In genomic region chr4:125187221-125187620, GRCh38 we compare ENCODE assay signal across 16 cellular contexts.
DNase-seq lines count a peak whose midpoint lies in the region; ATAC-seq and TF ChIP-seq lines count a peak whose summit lies in the region.
"Had no signal": no experiment of that assay in that cellular context is flagged by ENCODE, and none has a peak within 500 bp of the region (broad histone marks: within the 10 kb centered on the region; RNA-seq: fewer than 3 reads in every experiment).

No MANE protein-coding gene starts in this region.

- H3K4me1 ChIP-seq in skeletal muscle satellite cell (ENCODE audit: control insufficient read depth, insufficient read depth, low read length) = peaks cover 22% of the 10 kb centered on the region
- H3K4me1 ChIP-seq: SJCRH30 had no signal

- TF ChIP-seq CTCF in VCaP (conservative IDR thresholded peaks at IDR 0.05) = no peak
- no peak for TF ChIP-seq CTCF in fibroblast of the aortic adventitia (IDR thresholded peaks at IDR 0.05; ENCODE audit: insufficient read depth, low read length)
- no peak for TF ChIP-seq CTCF in omental fat pad (IDR thresholded peaks at IDR 0.05)

- H3K4me2 ChIP-seq in skeletal muscle satellite cell (ENCODE audit: low read length) = peak overlapping the region; percentile 50

- no peaks in the 10 kb centered on the region for H3K36me3 ChIP-seq in skeletal muscle satellite cell (ENCODE audit: insufficient read depth, low read length)
- H3K36me3 ChIP-seq: heart left ventricle, SJCRH30 had no signal

- H3K27ac ChIP-seq in VCaP = peak overlapping the region; percentile 40
- H3K27ac ChIP-seq: heart left ventricle, SJCRH30 had no signal

- H3K27me3 ChIP-seq in skeletal muscle satellite cell (ENCODE audit: control insufficient read depth, insufficient read depth, low read length) = no peaks in the 10 kb centered on the region
- H3K27me3 ChIP-seq: heart left ventricle, SJCRH30 had no signal

- DNase-seq in GM03348 (ENCODE audit: low spot score) = peak; percentile 56
- DNase-seq in fibroblast of the aortic adventitia (ENCODE audit: low read depth) = peak; percentile 80
- no peak for DNase-seq in omental fat pad (ENCODE audit: low spot score)
- DNase-seq in superior temporal gyrus (ENCODE audit: extremely low spot score) = no peak
- no peak for DNase-seq in activated naive CD4-positive, alpha-beta T cell treated with Interleukin-2 at 50 U/mL for 16 hours
- DNase-seq: activated CD4-positive, alpha-beta T cell treated with anti-CD3 and anti-CD28 coated beads, Interleukin-2, amount 50 U/mL, for 48 hours; CD8-positive, alpha-beta memory T cell; effector CD8-positive, alpha-beta T cell; GF-D8; GOT3; NCI-H1105 had no signal

- no peak for ATAC-seq in omental fat pad (ENCODE audit: low FRiP score)
- ATAC-seq: left lobe of liver had no signal

- H3K9ac ChIP-seq in skeletal muscle satellite cell (ENCODE audit: low read depth, low read length) = no peak overlapping the region

- no peaks in the 10 kb centered on the region for H3K9me3 ChIP-seq in skeletal muscle satellite cell (replicated peaks; ENCODE audit: low read length)
- H3K9me3 ChIP-seq: SJCRH30 had no signal

- H3K4me3 ChIP-seq in fibroblast of the aortic adventitia (ENCODE audit: low read depth, low read length) (no peak overlapping the region), skeletal muscle satellite cell (ENCODE audit: low read length) (no peak overlapping the region)
- H3K4me3 ChIP-seq: heart left ventricle, SJCRH30 had no signal

Comparison
In these comparisons a context has a peak if more than half of its experiments do, and no peak if none do; other contexts are left out.
1. DNase-seq: peak in GM03348 (single experiment) and fibroblast of the aortic adventitia (single experiment); none in omental fat pad (single experiment), superior temporal gyrus (single experiment) and activated naive CD4-positive, alpha-beta T cell treated with Interleukin-2 at 50 U/mL for 16 hours (single experiment).